In genomic region chr19:33249740-33250366, GRCh38 we compare ENCODE assay signal across 18 cellular contexts. TPM values are rescaled to one million over a fixed set of nuclear protein-coding genes. Genes with fewer than 3 reads are reported as not detected.
DNase-seq lines count a peak whose midpoint lies in the region; ATAC-seq, FAIRE-seq and TF ChIP-seq lines count a peak whose summit lies in the region.
"Had no signal": no experiment of that assay in that cellular context is flagged by ENCODE, and none has a peak within 500 bp of the region (broad histone marks: within the 10 kb centered on the region; RNA-seq: fewer than 3 reads in every experiment).

No MANE protein-coding gene starts in this region.

- 65 to 81% (median 78%) methylated on average over 3 of the region's 3 CpGs for WGBS in small intestine, 3 donors
- 86% methylated on average over 3 of the region's 3 CpGs for WGBS in esophagus muscularis mucosa

- intact Hi-C loops in PC-9 (cut with micrococcal nuclease; ENCODE audit: unreplicated experiment) (no loop called here), esophagus muscularis mucosa (cut with DNase I) (no loop called here), natural killer cell (cut with micrococcal nuclease) (no loop called here)

- H2AFZ ChIP-seq in PC-9 = no peak overlapping the region

- H3K4me3 Mint-ChIP-seq in natural killer cell = no peak overlapping the region
- H3K4me3 Mint-ChIP-seq: CD4-positive, alpha-beta T cell had no signal

- H3K27ac ChIP-seq in PC-9 = no peak overlapping the region
- no peak overlapping the region for H3K27ac ChIP-seq in small intestine (ENCODE audit: low read depth in 1 of 2, low read length in 1 of 2)
- H3K27ac ChIP-seq in esophagus muscularis mucosa (replicated peaks in 1 of 4) = no peak overlapping the region
- H3K27ac ChIP-seq in foreskin keratinocyte = no peak overlapping the region
- H3K27ac ChIP-seq: RWPE1 had no signal

- H3K27me3 Mint-ChIP-seq in natural killer cell (ENCODE audit: low read depth in 2 of 2) = no peaks in the 10 kb centered on the region
- H3K27me3 Mint-ChIP-seq: CD4-positive, alpha-beta T cell had no signal

- POLR2A ChIA-PET in PC-9 (lab: Charles Lee; ENCODE audit: unreplicated experiment) = interaction anchor here (0.5 kb wide), 1 partner anchor 53 kb away, joined by 3 read pairs; no protein-coding TSS in a partner anchor

- FAIRE-seq in GM19239 (lab: Jason Lieb, UNC) (peak; percentile 69), endometrium (lab: Jason Lieb, UNC) (peak; percentile 46), small intestine (lab: Jason Lieb, UNC) (peak; percentile 68)

- no peak for TF ChIP-seq CTCF in PC-9 (conservative IDR thresholded peaks at IDR 0.05)
- TF ChIP-seq CTCF in esophagus muscularis mucosa (IDR thresholded peaks at IDR 0.05) = no peak
- TF ChIP-seq CTCF in natural killer cell (IDR thresholded peaks at IDR 0.05) = no peak
- TF ChIP-seq CTCF in foreskin keratinocyte (conservative IDR thresholded peaks at IDR 0.05) = no peak

- H3K36me3 ChIP-seq in PC-9 (ENCODE audit: low read depth) (no peaks in the 10 kb centered on the region), small intestine (ENCODE audit: control insufficient read depth in 2 of 2, insufficient read depth in 2 of 2, low read length in 2 of 2) (no peaks in the 10 kb centered on the region), esophagus muscularis mucosa (no peaks in the 10 kb centered on the region)
- H3K36me3 ChIP-seq: HAP-1 had no signal

- no peaks in the 10 kb centered on the region for H3K9me2 ChIP-seq in PC-9 (ENCODE audit: insufficient read depth)

- CTCF ChIA-PET in PC-9 (lab: Charles Lee) = no interaction called here

- H3K27ac Mint-ChIP-seq in natural killer cell = no peak overlapping the region
- H3K27ac Mint-ChIP-seq: CD4-positive, alpha-beta T cell had no signal

- no peaks in the 10 kb centered on the region for H3K79me2 ChIP-seq in PC-9 (ENCODE audit: low read depth)

- H3K4me2 ChIP-seq in PC-9 = peak overlapping the region; percentile 69

- no peaks in the 10 kb centered on the region for H3K4me1 Mint-ChIP-seq in natural killer cell

- no peak for TF ChIP-seq EP300 in esophagus muscularis mucosa (IDR thresholded peaks at IDR 0.05)

- no peaks in the 10 kb centered on the region for H3K9me3 Mint-ChIP-seq in natural killer cell
- H3K9me3 Mint-ChIP-seq: CD4-positive, alpha-beta T cell had no signal

- no peaks in the 10 kb centered on the region for H3K36me3 Mint-ChIP-seq in natural killer cell

- H3K4me3 ChIP-seq in PC-9 (peak overlapping the region; percentile 27; the same call in 1 of the 2 replicates), small intestine (ENCODE audit: low read depth in 1 of 2, low read length in 2 of 2) (no peak overlapping the region), esophagus muscularis mucosa (no peak overlapping the region)
- H3K4me3 ChIP-seq: HAP-1 had no signal

- no peak for TF ChIP-seq POLR2A in esophagus muscularis mucosa (IDR thresholded peaks at IDR 0.05; ENCODE audit: low read depth)

- DNase-seq in GM19239 (ENCODE audit: insufficient read length, low spot score) = no peak
- DNase-seq in PC-9 = no peak
- no peak for DNase-seq in small intestine
- no peak for DNase-seq in NCI-H128 (lab: John Stamatoyannopoulos, UW; ENCODE audit: unreplicated experiment)
- no peak for DNase-seq in esophagus muscularis mucosa (ENCODE audit: extremely low spot score)
- no peak for DNase-seq in natural killer cell
- DNase-seq in foreskin keratinocyte = no peak
- DNase-seq: CD4-positive, alpha-beta T cell; KG1; NCI-H187; NCI-H2107; NCI-H226; NCI-H524 had no signal

- H3K27me3 ChIP-seq in PC-9 (ENCODE audit: insufficient read depth, low read depth) (no peaks in the 10 kb centered on the region), small intestine (ENCODE audit: control insufficient read depth in 2 of 2, insufficient read depth in 2 of 2, low read length in 2 of 2) (no peaks in the 10 kb centered on the region), esophagus muscularis mucosa (peaks cover 0 to 41% (median 0%) of the 10 kb centered on the region in 4 donors), foreskin keratinocyte (no peaks in the 10 kb centered on the region)

- H3K4me1 ChIP-seq in PC-9 (replicated peaks; ENCODE audit: insufficient read depth) (peaks cover 8% of the 10 kb centered on the region; the same call in 1 of the 2 replicates), small intestine (ENCODE audit: control insufficient read depth in 2 of 2, insufficient read depth in 1 of 2, low read depth in 1 of 2, low read length in 1 of 2) (no peaks in the 10 kb centered on the region), esophagus muscularis mucosa (no peaks in the 10 kb centered on the region), foreskin keratinocyte (no peaks in the 10 kb centered on the region)
- H3K4me1 ChIP-seq: HAP-1 had no signal

- peaks cover 10% of the 10 kb centered on the region; the same call in 1 of the 2 replicates for H3F3A ChIP-seq in PC-9 (ENCODE audit: insufficient read depth, low read depth)

- no peaks in the 10 kb centered on the region for H3K9me3 ChIP-seq in PC-9 (ENCODE audit: insufficient read depth, low read depth)
- no peaks in the 10 kb centered on the region for H3K9me3 ChIP-seq in small intestine (ENCODE audit: control insufficient read depth, low read depth)
- H3K9me3 ChIP-seq in esophagus muscularis mucosa = peaks cover 0 to 13% (median 9%) of the 10 kb centered on the region in 4 donors

- ATAC-seq in natural killer cell = no peak
- ATAC-seq in foreskin keratinocyte = no peak

- no TSS peak for BruUV-seq in PC-9 (replicated peaks; lab: Mats Ljungman, UMichigan)

- H4K20me1 ChIP-seq in PC-9 (ENCODE audit: insufficient read depth) = no peaks in the 10 kb centered on the region

RNA-seq across cellular contexts. Expression of gene SLC7A10, which starts 24.2 kb away (rescaled TPM):
- total RNA-seq in PC-9 (2021) (not detected in 2 replicates), esophagus muscularis mucosa (not detected), natural killer cell (not detected), foreskin keratinocyte (not detected in 2 replicates)
- polyA plus RNA-seq in small intestine (1 to 10 TPM in 1 of 3 donors, not detected in 2; 1.4 TPM), foreskin keratinocyte (not detected in 2 replicates)
- total RNA-seq: CD4-positive, alpha-beta T cell; PC-3; T-helper 1 cell treated with Interleukin-12 subunit alpha and Interleukin-12 subunit beta and Interleukin-4 antibody, amounts not matched to agents 30 ng/mL and 1 ng/mL, for 36 hours had no signal

RNA-seq across cellular contexts. Expression of gene CEBPA, which starts 52.5 kb away (rescaled TPM):
- total RNA-seq in PC-9 (2021) = 8.9 and 9.2 TPM in 2 replicates
- 10 to 100 TPM; 31.0 to 69.3 (median 47.0) TPM for polyA plus RNA-seq in small intestine
- total RNA-seq in esophagus muscularis mucosa = 10 to 100 TPM in 2 of 4 donors, 1 to 10 TPM in 2; 5.1 to 15.9 (median 8.9) TPM
- 10 to 100 TPM in 1 of 3 donors, 1 to 10 TPM in 2; 7.6 to 19.5 (median 8.2) TPM for total RNA-seq in natural killer cell
- 1.4 TPM in 2 replicates for total RNA-seq in foreskin keratinocyte
- polyA plus RNA-seq in foreskin keratinocyte = 1.3 and 1.5 TPM in 2 replicates

RNA-seq across cellular contexts. Expression of gene LRP3, which starts 55.7 kb away (rescaled TPM):
- total RNA-seq in PC-9 (2021) = 2.3 and 3.0 TPM in 2 replicates
- 10 to 100 TPM in 1 of 3 donors, 1 to 10 TPM in 2; 2.0 to 16.2 (median 3.0) TPM for polyA plus RNA-seq in small intestine
- total RNA-seq in esophagus muscularis mucosa = 10 to 100 TPM; 34.5 to 76.7 (median 62.6) TPM
- under 1 TPM in 2 of 3 donors, not detected in 1; 0.33 to 0.38 TPM for total RNA-seq in natural killer cell
- total RNA-seq in foreskin keratinocyte = 11.4 and 12.9 TPM in 2 replicates
- 14.2 and 15.0 TPM in 2 replicates for polyA plus RNA-seq in foreskin keratinocyte
